8 cellular contexts compared by ENCODE assay signal in the genomic region with DNA sequence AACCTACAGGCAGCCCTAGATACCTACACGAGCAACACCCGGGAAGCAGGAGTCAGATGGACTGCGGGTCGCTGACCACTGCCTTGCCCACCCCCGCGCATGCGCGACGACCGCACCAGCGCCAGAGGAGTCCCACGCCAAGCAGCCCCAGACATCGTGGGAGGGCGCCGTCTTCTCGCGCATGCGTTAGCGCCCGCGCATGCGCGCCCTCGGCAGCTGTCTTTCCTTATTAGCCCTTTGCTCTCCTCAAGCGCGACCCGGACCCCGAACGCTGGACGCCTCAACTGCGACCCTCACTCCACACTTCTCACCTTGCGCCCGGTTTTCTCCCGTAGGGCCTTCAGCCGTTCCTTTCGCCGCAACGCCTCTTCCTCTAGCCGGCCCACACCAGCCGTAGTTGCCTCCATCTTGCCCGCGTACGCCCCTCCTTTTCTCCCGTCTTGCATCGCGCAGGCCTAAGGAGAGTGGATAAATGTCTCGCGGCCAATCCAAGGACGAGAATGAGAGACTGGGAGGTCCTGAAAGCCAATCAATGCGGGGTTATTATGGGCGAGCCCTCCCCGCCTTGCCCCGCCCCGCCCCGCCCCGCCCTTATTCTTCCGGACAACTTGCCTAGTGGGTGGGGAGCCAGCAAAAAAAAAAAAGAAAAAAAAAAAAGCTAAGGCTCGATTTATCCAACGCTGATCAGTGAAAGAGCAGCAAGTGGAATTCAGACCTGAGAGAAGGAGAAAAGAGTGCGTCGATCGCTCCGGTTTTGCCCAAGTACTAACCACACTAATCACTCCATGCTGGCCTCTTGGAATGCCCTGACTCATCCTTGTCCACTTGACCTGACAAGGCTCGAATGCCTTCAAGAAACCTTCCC. TPM values are rescaled to one million over a fixed set of nuclear protein-coding genes. Genes with fewer than 3 reads are reported as not detected.
DNase-seq lines count a peak whose midpoint lies in the region; ATAC-seq and TF ChIP-seq lines count a peak whose summit lies in the region.

A gene (minus strand): TSS at position 420 of the 865 bp plus-strand sequence. CDS start 13 bp downstream, at position 407.

- 0 out of 2 replicates have a peak within 1 kb of the TSS, but pooled peaks have one; percentile 44 for H2AFZ ChIP-seq in OCI-LY3 (ENCODE audit: low read depth, low read length)

- H3K4me3 ChIP-seq in OCI-LY3 (ENCODE audit: low read length): peak within 1 kb of the TSS; percentile 92

- H3K4me1 ChIP-seq in OCI-LY3 (ENCODE audit: low read length): peaks cover 51% of the 10 kb centered on the region

- H3K9me3 ChIP-seq in OCI-LY3 (ENCODE audit: insufficient read depth, low read length): no peaks in the 10 kb centered on the region

- peak within 1 kb of the TSS; percentile 94 for H3K4me2 ChIP-seq in OCI-LY3 (ENCODE audit: low read length)

- peaks cover 24% of the 10 kb centered on the region for H4K20me1 ChIP-seq in OCI-LY3 (ENCODE audit: insufficient read depth, low read length)

- H3K27ac ChIP-seq in OCI-LY3 (ENCODE audit: low read length): peak within 1 kb of the TSS; percentile 94

- peak within 1 kb of the TSS; percentile 94 for H3K9ac ChIP-seq in OCI-LY3 (ENCODE audit: low read length)

- no peaks in the 10 kb centered on the region for H3K27me3 ChIP-seq in OCI-LY3 (ENCODE audit: low read depth, low read length)

- in situ Hi-C loops in Caki2 (cut with HindIII; ENCODE audit: low pct_unique_long_range_greater_than_20kb, low sequenced_read_pairs): no loop called here

- no peak for TF ChIP-seq CTCF in OCI-LY3 (IDR thresholded peaks at IDR 0.05; ENCODE audit: low read depth, low read length)

- DNase-seq in Caki2 (ENCODE audit: low read depth) (peak; percentile 96), HuH-7 (ENCODE audit: low spot score) (peak; percentile 99), activated T-cell treated with anti-CD3 and anti-CD28 coated beads for 1 hour (ENCODE audit: low read depth) (peak; percentile 85), epidermal melanocyte (ENCODE audit: insufficient read length, low spot score) (peak; percentile 99), middle frontal gyrus (ENCODE audit: extremely low spot score, low spot score) (peak; percentile 98)
- peak; percentile 80 to 84 for DNase-seq in stimulated activated CD8-positive, alpha-beta memory T cell treated with anti-CD3 and anti-CD28 coated beads, Interleukin-2, amount 100 ng/mL, for 48 hours (ENCODE audit: low read depth in 2 of 2)

- ATAC-seq in GM21447 (IDR thresholded peaks at IDR 0.05; ENCODE audit: unreplicated experiment): peak; percentile 65

- H3K36me3 ChIP-seq in OCI-LY3 (replicated peaks; ENCODE audit: low read depth, low read length): peaks cover 14% of the 10 kb centered on the region

- peaks cover 74% of the 10 kb centered on the region for H3K79me2 ChIP-seq in OCI-LY3 (ENCODE audit: low read length)

RNA-seq across cellular contexts. Expression of the gene that starts here (rescaled TPM):
- 28.0 and 36.0 TPM in 2 replicates for total RNA-seq in Caki2 (2014; rRNA removed; shearing (Covaris generic); ENCODE audit: low replicate concordance)

Comparison
In these comparisons a context has a peak if more than half of its experiments do, and no peak if none do; other contexts are left out.
1. Peak in every context shown above with its lines: DNase-seq, ATAC-seq, H3K4me3 ChIP-seq and H3K27ac ChIP-seq.